Comparison of ENCODE assay signal across 1 cellular context in genomic region chrX:31397119-31397518, GRCh38.
TF ChIP-seq lines count a peak whose summit lies in the region.

No MANE protein-coding gene starts in this region.

TF ChIP-seq in IMR-90, 13 proteins besides CTCF, POLR2A, EP300 and RAD21:
- 0 out of 2 replicates have a peak, but pooled peaks have one; percentile 3 for TF ChIP-seq BHLHE40 (IDR thresholded peaks at IDR 0.05; ENCODE audit: low read depth, low read length)
- TF ChIP-seq MAFK (IDR thresholded peaks at IDR 0.05; ENCODE audit: low read depth, low read length) = peak; percentile 16; the same call in 1 of the 2 replicates
- TF ChIP-seq FOS (IDR thresholded peaks at IDR 0.05; ENCODE audit: low read depth, low read length) = peak; percentile 56
- no peak for TF ChIP-seq MXI1 (IDR thresholded peaks at IDR 0.05; ENCODE audit: borderline replicate concordance, low read depth, low read length)
- no peak for TF ChIP-seq RFX5 (IDR thresholded peaks at IDR 0.05; ENCODE audit: low read depth, low read length)
TF ChIP-seq in IMR-90: peak in this region for 3.
